16 cellular contexts compared by ENCODE assay signal in genomic region chr11:99865951-99866350, GRCh38.
"Had no signal": no experiment of that assay in that cellular context is flagged by ENCODE, and none has a peak within 500 bp of the region (broad histone marks: within the 10 kb centered on the region; RNA-seq: fewer than 3 reads in every experiment).

No MANE protein-coding gene starts in this region.

- H3K4me1 ChIP-seq: ascending aorta, esophagus squamous epithelium, foreskin keratinocyte, pancreas had no signal

- H3K4me3 ChIP-seq: ascending aorta, esophagus squamous epithelium, pancreas had no signal

- H3K27ac ChIP-seq: ascending aorta, esophagus squamous epithelium, foreskin keratinocyte, pancreas had no signal

- ATAC-seq: activated naive CD8-positive, alpha-beta T cell treated with anti-CD3 and anti-CD28 coated beads, Interleukin-2, amount 50 U/mL, for 24 hours; foreskin keratinocyte; pancreas had no signal

- H3K36me3 ChIP-seq: ascending aorta, esophagus squamous epithelium, pancreas had no signal

- DNase-seq: activated CD4-positive, CD25-positive, alpha-beta regulatory T cell treated with anti-CD3 and anti-CD28 coated beads, Interleukin-2, amount 50 U/mL, for 72 hours; activated naive CD4-positive, alpha-beta T cell treated with anti-CD3 and anti-CD28 coated beads for 36 hours; activated naive CD8-positive, alpha-beta T cell treated with anti-CD3 and anti-CD28 coated beads, Interleukin-2, amount 50 U/mL, for 24 hours; esophagus squamous epithelium; foreskin keratinocyte; head of caudate nucleus; immature natural killer cell; midbrain; naive B cell; pancreas; stimulated activated CD4-positive, alpha-beta T cell treated with anti-CD3 and anti-CD28 coated beads, Interleukin-15, amount 100 ng/mL, for 24 hours; stimulated activated CD4-positive, alpha-beta T cell treated with anti-CD3 and anti-CD28 coated beads, Interleukin-4, amount 100 ng/mL, for 24 hours; stimulated activated naive CD4-positive, alpha-beta T cell; T-helper 9 cell; trophoblast cell had no signal

- H3K27me3 ChIP-seq: ascending aorta, esophagus squamous epithelium, foreskin keratinocyte, pancreas had no signal

- H3K9me3 ChIP-seq: ascending aorta, esophagus squamous epithelium, pancreas had no signal
